In the genomic region with DNA sequence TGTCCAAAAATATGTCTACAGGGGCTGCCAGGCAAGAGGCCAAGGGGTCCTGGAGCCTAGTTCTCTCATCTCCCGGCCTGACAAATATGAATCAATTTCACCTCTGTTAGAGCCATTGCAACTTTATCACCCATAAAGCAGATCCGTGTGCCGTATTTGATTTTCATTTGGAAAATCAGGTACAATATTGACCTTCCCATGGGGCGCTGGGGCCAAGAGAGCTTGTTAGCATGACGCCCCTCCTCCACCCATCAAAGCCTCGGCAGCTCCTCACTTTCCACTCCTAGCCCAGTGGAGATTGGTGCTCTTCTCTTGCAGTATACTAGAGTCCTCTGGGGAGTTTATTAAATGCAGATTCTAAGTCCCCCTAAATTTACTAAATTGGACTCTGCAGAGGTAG, we compare ENCODE assay signal across 15 cellular contexts.
DNase-seq lines count a peak whose midpoint lies in the region; ATAC-seq and TF ChIP-seq lines count a peak whose summit lies in the region.
"Had no signal": no experiment of that assay in that cellular context is flagged by ENCODE, and none has a peak within 500 bp of the region (broad histone marks: within the 10 kb centered on the region; RNA-seq: fewer than 3 reads in every experiment).

No MANE protein-coding gene starts in this region.

- no peaks in the 10 kb centered on the region for H3K36me3 ChIP-seq in Peyer's patch
- H3K36me3 ChIP-seq in lung (ENCODE audit: control insufficient read depth in 2 of 2, insufficient read depth in 2 of 2, low read length in 2 of 2), result no peaks in the 10 kb centered on the region
- no peaks in the 10 kb centered on the region for H3K36me3 ChIP-seq in upper lobe of right lung
- H3K36me3 ChIP-seq: BLaER1 had no signal

- no peak for TF ChIP-seq CTCF in Peyer's patch (IDR thresholded peaks at IDR 0.05)
- TF ChIP-seq CTCF in lung (IDR thresholded peaks at IDR 0.05; ENCODE audit: control extremely low read depth, extremely low read depth), result no peak
- TF ChIP-seq CTCF in upper lobe of right lung (IDR thresholded peaks at IDR 0.05), result no peak

- WGBS in lung, 2 donors, result 93 to 96% methylated on average over 6 of the region's 6 CpGs

- H3K9me3 ChIP-seq in Peyer's patch, result no peaks in the 10 kb centered on the region
- no peaks in the 10 kb centered on the region for H3K9me3 ChIP-seq in lung (ENCODE audit: control insufficient read depth in 2 of 2, insufficient read depth in 1 of 2, low read length in 1 of 2)
- no peaks in the 10 kb centered on the region for H3K9me3 ChIP-seq in upper lobe of right lung
- H3K9me3 ChIP-seq: BLaER1 had no signal

- no peaks in the 10 kb centered on the region for H3K27me3 ChIP-seq in Peyer's patch
- no peaks in the 10 kb centered on the region for H3K27me3 ChIP-seq in lung (ENCODE audit: control insufficient read depth, insufficient read depth)
- H3K27me3 ChIP-seq in upper lobe of right lung, result no peaks in the 10 kb centered on the region
- H3K27me3 ChIP-seq: BLaER1 had no signal

- DNase-seq in activated CD8-positive, alpha-beta memory T cell treated with anti-CD3 and anti-CD28 coated beads, Interleukin-2, amount 50 U/mL, for 48 hours, result peak; percentile 46
- DNase-seq in activated CD8-positive, alpha-beta memory T cell treated with anti-CD3 and anti-CD28 coated beads for 24 hours, result no peak
- DNase-seq in Peyer's patch (peak in 2 of 3 donors; percentile 1 to 29), lung (ENCODE audit: low spot score) (peak; percentile 16), upper lobe of right lung (peak; percentile 8), T1000 (lab: John Stamatoyannopoulos, UW) (no peak), germinal center (ENCODE audit: low spot score) (no peak)
- DNase-seq: 8988T; CD4-positive, alpha-beta memory T cell; DMS153; DMS79; GDM1; GM23248; HCEC 1CT had no signal

- H3K27ac ChIP-seq in Peyer's patch (no peak overlapping the region), lung (ENCODE audit: low read depth in 1 of 2, low read length in 1 of 2) (no peak overlapping the region), upper lobe of right lung (no peak overlapping the region)
- H3K27ac ChIP-seq: BLaER1, GM23248 had no signal

- H3K4me1 ChIP-seq in Peyer's patch, result no peaks in the 10 kb centered on the region
- H3K4me1 ChIP-seq in lung (ENCODE audit: control insufficient read depth in 2 of 2, insufficient read depth in 2 of 2, low read length in 2 of 2), result peaks cover 0 to 2% of the 10 kb centered on the region in 2 donors
- H3K4me1 ChIP-seq in upper lobe of right lung, result no peaks in the 10 kb centered on the region

- intact Hi-C loops in upper lobe of right lung (cut with DNase I), result loop anchor here (5.0 to 10.0 kb wide), 2 partner anchors 464 to 622 kb away; no protein-coding TSS in a partner anchor

- no peak overlapping the region for H3K4me3 ChIP-seq in Peyer's patch
- H3K4me3 ChIP-seq in lung, result no peak overlapping the region
- no peak overlapping the region for H3K4me3 ChIP-seq in upper lobe of right lung
- H3K4me3 ChIP-seq: BLaER1, GM23248 had no signal

- no peak for ATAC-seq in lung (ENCODE audit: insufficient read depth, low FRiP score)
- no peak for ATAC-seq in upper lobe of right lung

- TF ChIP-seq POLR2A in Peyer's patch (IDR thresholded peaks at IDR 0.05), result no peak

Comparison
In these comparisons a context has a peak if more than half of its experiments do, and no peak if none do; other contexts are left out.
1. DNase-seq: peak in activated CD8-positive, alpha-beta memory T cell treated with anti-CD3 and anti-CD28 coated beads, Interleukin-2, amount 50 U/mL, for 48 hours (single experiment), Peyer's patch (2 of 3), lung (single experiment) and upper lobe of right lung (single experiment); none in activated CD8-positive, alpha-beta memory T cell treated with anti-CD3 and anti-CD28 coated beads for 24 hours (single experiment), T1000 (single experiment) and germinal center (single experiment).